Comparison of ENCODE assay signal across 9 cellular contexts in genomic region chr11:62588966-62589637, GRCh38. TPM values are rescaled to one million over a fixed set of nuclear protein-coding genes. Genes with fewer than 3 reads are reported as not detected.
DNase-seq lines count a peak whose midpoint lies in the region; ATAC-seq and TF ChIP-seq lines count a peak whose summit lies in the region.
"Had no signal": no experiment of that assay in that cellular context is flagged by ENCODE, and none has a peak within 500 bp of the region (broad histone marks: within the 10 kb centered on the region; RNA-seq: fewer than 3 reads in every experiment).

No MANE protein-coding gene starts in this region.

- H3K9me3 ChIP-seq in heart left ventricle (no peaks in the 10 kb centered on the region), RWPE2 (ENCODE audit: severe bottlenecking) (no peaks in the 10 kb centered on the region), upper lobe of right lung (no peaks in the 10 kb centered on the region), colonic mucosa (no peaks in the 10 kb centered on the region)

- H3K9ac ChIP-seq in colonic mucosa (ENCODE audit: low read depth in 2 of 2, low read length in 2 of 2), result no peak overlapping the region

- WGBS in heart left ventricle, 4 donors, result 71 to 74% (median 72%) methylated on average over 18 of the region's 18 CpGs

- intact Hi-C loops in left cardiac atrium (cut with DNase I) (no loop called here), heart left ventricle (cut with DNase I) (no loop called here), upper lobe of right lung (cut with DNase I) (loop anchor here (10.0 kb wide), 1 partner anchor 1074 kb away; no protein-coding TSS in a partner anchor), colonic mucosa (cut with DNase I) (no loop called here)

- H3K4me3 ChIP-seq in heart left ventricle (no peak overlapping the region), RWPE2 (ENCODE audit: severe bottlenecking) (no peak overlapping the region), fibroblast of mammary gland (ENCODE audit: control insufficient read depth, low read depth, low read length) (no peak overlapping the region), upper lobe of right lung (no peak overlapping the region), colonic mucosa (no peak overlapping the region)

- ATAC-seq in left cardiac atrium, result no peak
- ATAC-seq in heart left ventricle, result no peak
- ATAC-seq in RWPE2 (ENCODE audit: low read depth), result no peak
- ATAC-seq in upper lobe of right lung, result no peak

- H3K27me3 ChIP-seq in heart left ventricle (no peaks in the 10 kb centered on the region), RWPE2 (ENCODE audit: insufficient read depth, poor library complexity, severe bottlenecking) (no peaks in the 10 kb centered on the region), upper lobe of right lung (no peaks in the 10 kb centered on the region), colonic mucosa (no peaks in the 10 kb centered on the region)

- TF ChIP-seq CTCF in heart left ventricle (IDR thresholded peaks at IDR 0.05) (peak in 1 of 12 donors; percentile 8), RWPE2 (IDR thresholded peaks at IDR 0.05; ENCODE audit: poor library complexity, severe bottlenecking) (peak; percentile 43), fibroblast of mammary gland (conservative IDR thresholded peaks at IDR 0.05; ENCODE audit: control insufficient read depth, insufficient read depth, low read depth, low read length) (peak; percentile 22), upper lobe of right lung (IDR thresholded peaks at IDR 0.05) (peak; percentile 17), colonic mucosa (IDR thresholded peaks at IDR 0.05) (no peak)

- peaks cover 0 to 61% (median 50%) of the 10 kb centered on the region in 9 donors for H3K36me3 ChIP-seq in heart left ventricle
- H3K36me3 ChIP-seq in RWPE2 (ENCODE audit: low read depth), result peaks cover 66% of the 10 kb centered on the region
- H3K36me3 ChIP-seq in upper lobe of right lung, result peaks cover 53% of the 10 kb centered on the region
- H3K36me3 ChIP-seq in colonic mucosa, result no peaks in the 10 kb centered on the region

- TF ChIP-seq POLR2A in heart left ventricle (IDR thresholded peaks at IDR 0.05), result no peak

- peak; percentile 14 for DNase-seq in left cardiac atrium
- no peak for DNase-seq in heart left ventricle
- no peak for DNase-seq in RWPE2 (ENCODE audit: low spot score)
- DNase-seq in fibroblast of mammary gland (ENCODE audit: low read depth), result peak; percentile 42
- no peak for DNase-seq in upper lobe of right lung
- DNase-seq in superior temporal gyrus (ENCODE audit: extremely low spot score), result no peak
- DNase-seq in colonic mucosa, result no peak
- DNase-seq in SHP77 treated with DMSO at 0.1 percent for 48 hours (lab: John Stamatoyannopoulos, UW), result no peak
- DNase-seq: NCI-H526 had no signal

- H3K27ac ChIP-seq in heart left ventricle, result no peak overlapping the region
- H3K27ac ChIP-seq in RWPE2 (ENCODE audit: poor library complexity, severe bottlenecking), result no peak overlapping the region
- H3K27ac ChIP-seq in upper lobe of right lung, result no peak overlapping the region
- H3K27ac ChIP-seq in colonic mucosa, result no peak overlapping the region

- H3K4me1 ChIP-seq in heart left ventricle (peaks cover 5 to 40% (median 23%) of the 10 kb centered on the region in 12 donors), RWPE2 (ENCODE audit: insufficient read depth, poor library complexity, severe bottlenecking) (peaks cover 4% of the 10 kb centered on the region), upper lobe of right lung (peaks cover 29% of the 10 kb centered on the region), colonic mucosa (peaks cover 20% of the 10 kb centered on the region)

RNA-seq across cellular contexts. Expression of gene TUT1, which starts 2.2 kb away (rescaled TPM):
- total RNA-seq in left cardiac atrium, result 10 to 100 TPM in 1 of 2 donors, 1 to 10 TPM in 1; 9.6 to 11.5 TPM
- total RNA-seq in heart left ventricle, result 10 to 100 TPM in 7 of 9 donors, 1 to 10 TPM in 2; 6.3 to 16.3 (median 11.3) TPM
- 10 to 100 TPM in 1 of 2 donors, 1 to 10 TPM in 1; 8.5 to 12.2 TPM for polyA plus RNA-seq in heart left ventricle
- total RNA-seq in upper lobe of right lung, result 17.6 TPM
- 10 to 100 TPM; 11.1 to 26.2 TPM for total RNA-seq in colonic mucosa

RNA-seq across cellular contexts. Expression of gene MTA2, which starts 12.6 kb away (rescaled TPM):
- total RNA-seq in left cardiac atrium (10 to 100 TPM; 38.1 to 60.6 TPM), heart left ventricle (10 to 100 TPM; 24.1 to 55.3 (median 33.7) TPM), upper lobe of right lung (75.0 TPM), colonic mucosa (100 to 1,000 TPM in 1 of 2 donors, 10 to 100 TPM in 1; 91.0 to 133 TPM)
- polyA plus RNA-seq in heart left ventricle, result 10 to 100 TPM; 18.4 to 40.3 TPM

RNA-seq across cellular contexts. Expression of gene EEF1G, which starts 15.4 kb away (rescaled TPM):
- total RNA-seq in left cardiac atrium (100 to 1,000 TPM; 833 to 894 TPM), heart left ventricle (1,000 to 10,000 TPM in 3 of 9 donors, 100 to 1,000 TPM in 6; 799 to 1,135 (median 929) TPM), upper lobe of right lung (847 TPM), colonic mucosa (1,000 to 10,000 TPM; 1,328 to 1,358 TPM)
- polyA plus RNA-seq in heart left ventricle, result 1,000 to 10,000 TPM in 1 of 2 donors, 100 to 1,000 TPM in 1; 549 to 1,190 TPM

RNA-seq across cellular contexts. Expression of gene EML3, which starts 23.5 kb away (rescaled TPM):
- total RNA-seq in left cardiac atrium (10 to 100 TPM; 29.1 to 46.8 TPM), heart left ventricle (10 to 100 TPM in 8 of 9 donors, 1 to 10 TPM in 1; 8.8 to 40.9 (median 16.2) TPM), upper lobe of right lung (91.1 TPM), colonic mucosa (10 to 100 TPM; 37.5 to 58.7 TPM)
- polyA plus RNA-seq in heart left ventricle, result 10 to 100 TPM; 14.7 to 15.3 TPM

RNA-seq across cellular contexts. Expression of gene ROM1, which starts 24.0 kb away (rescaled TPM):
- total RNA-seq in left cardiac atrium (1 to 10 TPM; 3.7 to 3.8 TPM), heart left ventricle (1 to 10 TPM; 1.5 to 5.8 (median 2.1) TPM), upper lobe of right lung (5.2 TPM), colonic mucosa (1 to 10 TPM; 3.2 to 3.6 TPM)
- polyA plus RNA-seq in heart left ventricle, result 1 to 10 TPM; 2.9 to 5.3 TPM

Comparison
In these comparisons a context has a peak if more than half of its experiments do, and no peak if none do; other contexts are left out.
1. DNase-seq: peak in left cardiac atrium (single experiment) and fibroblast of mammary gland (single experiment); none in heart left ventricle (0 of 5), RWPE2 (single experiment), upper lobe of right lung (single experiment), superior temporal gyrus (single experiment), colonic mucosa (single experiment) and SHP77 treated with DMSO at 0.1 percent for 48 hours (single experiment).